ENCODE assay signal across 10 cellular contexts in the genomic region with DNA sequence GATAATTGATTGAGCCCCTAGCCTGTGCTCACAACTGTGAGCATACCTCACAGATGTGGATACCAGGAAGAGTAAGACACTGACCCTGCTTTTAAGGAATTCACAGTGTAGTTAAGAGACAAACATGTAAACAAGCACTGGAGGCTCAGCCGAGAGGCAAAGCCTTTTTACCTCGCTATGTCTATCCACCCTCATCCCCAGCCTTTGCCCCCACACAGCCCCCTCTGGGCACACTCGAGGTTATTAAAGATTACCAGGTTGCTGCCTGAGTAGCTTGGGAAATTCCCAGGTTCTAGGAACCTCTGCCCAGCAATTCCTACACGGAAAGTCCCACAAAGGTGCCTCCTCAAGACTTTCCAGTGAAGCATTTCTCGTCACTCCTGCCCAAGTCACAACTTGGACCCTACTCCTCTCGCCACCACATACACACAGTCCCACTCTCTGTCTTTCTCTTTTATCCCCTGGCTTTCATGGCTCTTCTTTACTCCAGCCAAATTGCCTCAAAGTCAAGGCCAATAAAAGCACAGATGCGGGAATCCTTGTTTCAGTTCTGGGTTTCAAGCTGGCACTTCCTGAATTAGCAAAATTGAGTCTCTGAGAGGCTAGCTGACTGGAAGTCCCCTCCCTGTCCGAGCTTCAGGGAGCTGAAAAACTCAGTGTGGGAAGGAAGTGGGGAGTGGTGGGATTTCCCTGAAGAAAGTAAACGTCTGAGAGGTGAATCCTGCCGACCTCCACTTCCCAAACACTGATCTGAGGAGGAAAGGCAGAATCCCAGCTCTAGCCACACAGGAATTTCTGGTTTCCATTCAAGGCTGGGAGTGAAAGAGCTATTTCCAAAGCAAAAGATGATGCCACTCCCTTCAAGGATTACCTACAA. TPM values are rescaled to one million over a fixed set of nuclear protein-coding genes. Genes with fewer than 3 reads are reported as not detected.
DNase-seq lines count a peak whose midpoint lies in the region; ATAC-seq lines count a peak whose summit lies in the region.
"Had no signal": no experiment of that assay in that cellular context is flagged by ENCODE, and none has a peak within 500 bp of the region (broad histone marks: within the 10 kb centered on the region; RNA-seq: fewer than 3 reads in every experiment).

No MANE protein-coding gene starts in this region.

- peak overlapping the region; percentile 81 for H3K27ac Mint-ChIP-seq in dendritic cell treated with granulocyte-macrophage colony-stimulating factor and Interleukin-4, amounts not matched to agents 40 ng/mL and 50 ng/mL, for 4 days
- H3K27ac Mint-ChIP-seq in natural killer cell treated with Interleukin-12 subunit alpha and Interleukin-12 subunit beta and Interleukin-15 and Interleukin-18, amount 100 ng/mL, for 72 hours = peak overlapping the region; percentile 94 to 99

- peak; percentile 51 to 81 for ATAC-seq in natural killer cell treated with Interleukin-12 subunit alpha and Interleukin-12 subunit beta and Interleukin-15 and Interleukin-18, amount 100 ng/mL, for 72 hours

- H3K4me3 Mint-ChIP-seq in dendritic cell treated with granulocyte-macrophage colony-stimulating factor and Interleukin-4, amounts not matched to agents 40 ng/mL and 50 ng/mL, for 4 days = peak overlapping the region; percentile 35
- peak overlapping the region; percentile 98 for H3K4me3 Mint-ChIP-seq in natural killer cell treated with Interleukin-12 subunit alpha and Interleukin-12 subunit beta and Interleukin-15 and Interleukin-18, amount 100 ng/mL, for 72 hours

- no peaks in the 10 kb centered on the region for H3K9me3 Mint-ChIP-seq in dendritic cell treated with granulocyte-macrophage colony-stimulating factor and Interleukin-4, amounts not matched to agents 40 ng/mL and 50 ng/mL, for 4 days
- H3K9me3 Mint-ChIP-seq in natural killer cell treated with Interleukin-12 subunit alpha and Interleukin-12 subunit beta and Interleukin-15 and Interleukin-18, amount 100 ng/mL, for 72 hours = no peaks in the 10 kb centered on the region

- DNase-seq in ELF-1 (ENCODE audit: low read depth, low spot score) (peak; percentile 44), M059J (ENCODE audit: low read depth) (peak; percentile 32), NCI-H345 (lab: John Stamatoyannopoulos, UW) (no peak), HUDEP-2 (lab: John Stamatoyannopoulos, UW; ENCODE audit: unreplicated experiment in 76 of 76) (no peak), iPS-NIHi7 (ENCODE audit: extremely low spot score) (no peak), epidermal melanocyte (ENCODE audit: insufficient read length, low spot score) (no peak)
- peak; percentile 81 for DNase-seq in natural killer cell treated with Interleukin-12 subunit alpha and Interleukin-12 subunit beta and Interleukin-15 and Interleukin-18, amount 100 ng/mL, for 72 hours (ENCODE audit: low spot score)

- no peaks in the 10 kb centered on the region for H3K27me3 Mint-ChIP-seq in dendritic cell treated with granulocyte-macrophage colony-stimulating factor and Interleukin-4, amounts not matched to agents 40 ng/mL and 50 ng/mL, for 4 days
- no peaks in the 10 kb centered on the region for H3K27me3 Mint-ChIP-seq in natural killer cell treated with Interleukin-12 subunit alpha and Interleukin-12 subunit beta and Interleukin-15 and Interleukin-18, amount 100 ng/mL, for 72 hours

- H3K36me3 Mint-ChIP-seq in dendritic cell treated with granulocyte-macrophage colony-stimulating factor and Interleukin-4, amounts not matched to agents 40 ng/mL and 50 ng/mL, for 4 days (ENCODE audit: low read depth) = peaks cover 83% of the 10 kb centered on the region
- peaks cover 73% of the 10 kb centered on the region for H3K36me3 Mint-ChIP-seq in natural killer cell treated with Interleukin-12 subunit alpha and Interleukin-12 subunit beta and Interleukin-15 and Interleukin-18, amount 100 ng/mL, for 72 hours

- intact Hi-C loops in dendritic cell treated with granulocyte-macrophage colony-stimulating factor and Interleukin-4, amounts not matched to agents 40 ng/mL and 50 ng/mL, for 4 days (cut with micrococcal nuclease) = no loop called here

- peaks cover 89% of the 10 kb centered on the region for H3K4me1 Mint-ChIP-seq in dendritic cell treated with granulocyte-macrophage colony-stimulating factor and Interleukin-4, amounts not matched to agents 40 ng/mL and 50 ng/mL, for 4 days (ENCODE audit: low read depth)
- H3K4me1 Mint-ChIP-seq in natural killer cell treated with Interleukin-12 subunit alpha and Interleukin-12 subunit beta and Interleukin-15 and Interleukin-18, amount 100 ng/mL, for 72 hours (ENCODE audit: low read depth in 2 of 2) = peaks cover 98 to 99% of the 10 kb centered on the region in 2 donors

RNA-seq across cellular contexts. Expression of a gene that starts 7.6 kb away (rescaled TPM):
- total RNA-seq in M059J (2014; rRNA removed; shearing (Covaris generic)) = 4.3 and 10.2 TPM in 2 replicates
- total RNA-seq in natural killer cell treated with Interleukin-12 subunit alpha and Interleukin-12 subunit beta and Interleukin-15 and Interleukin-18, amount 100 ng/mL, for 72 hours = 100 to 1,000 TPM; 103 to 118 TPM
- total RNA-seq: SJSA1 had no signal

RNA-seq across cellular contexts. Expression of a gene that starts 34.6 kb away (rescaled TPM):
- total RNA-seq in M059J (2014; rRNA removed; shearing (Covaris generic)) = 0.15 and 0.37 TPM in 2 replicates
- total RNA-seq in natural killer cell treated with Interleukin-12 subunit alpha and Interleukin-12 subunit beta and Interleukin-15 and Interleukin-18, amount 100 ng/mL, for 72 hours = 10 to 100 TPM in 1 of 2 donors, 1 to 10 TPM in 1; 4.3 to 30.6 TPM
- total RNA-seq: glomerular endothelial cell, SJSA1 had no signal

RNA-seq across cellular contexts. Expression of a gene that starts 52.9 kb away (rescaled TPM):
- 37.7 and 49.1 TPM in 2 replicates for total RNA-seq in M059J (2014; rRNA removed; shearing (Covaris generic))
- 10 to 100 TPM; 34.5 to 41.6 TPM for total RNA-seq in natural killer cell treated with Interleukin-12 subunit alpha and Interleukin-12 subunit beta and Interleukin-15 and Interleukin-18, amount 100 ng/mL, for 72 hours

RNA-seq across cellular contexts. Expression of a gene that starts 53.0 kb away (rescaled TPM):
- 39.2 and 53.8 TPM in 2 replicates for total RNA-seq in M059J (2014; rRNA removed; shearing (Covaris generic))
- 10 to 100 TPM; 22.5 to 25.7 TPM for total RNA-seq in natural killer cell treated with Interleukin-12 subunit alpha and Interleukin-12 subunit beta and Interleukin-15 and Interleukin-18, amount 100 ng/mL, for 72 hours

Comparison
In these comparisons a context has a peak if more than half of its experiments do, and no peak if none do; other contexts are left out.
1. DNase-seq: peak in ELF-1 (single experiment), M059J (single experiment) and natural killer cell treated with Interleukin-12 subunit alpha and Interleukin-12 subunit beta and Interleukin-15 and Interleukin-18, amount 100 ng/mL, for 72 hours (single experiment); none in NCI-H345 (single experiment), HUDEP-2 (0 of 76), iPS-NIHi7 (single experiment) and epidermal melanocyte (single experiment).